In the genomic region with DNA sequence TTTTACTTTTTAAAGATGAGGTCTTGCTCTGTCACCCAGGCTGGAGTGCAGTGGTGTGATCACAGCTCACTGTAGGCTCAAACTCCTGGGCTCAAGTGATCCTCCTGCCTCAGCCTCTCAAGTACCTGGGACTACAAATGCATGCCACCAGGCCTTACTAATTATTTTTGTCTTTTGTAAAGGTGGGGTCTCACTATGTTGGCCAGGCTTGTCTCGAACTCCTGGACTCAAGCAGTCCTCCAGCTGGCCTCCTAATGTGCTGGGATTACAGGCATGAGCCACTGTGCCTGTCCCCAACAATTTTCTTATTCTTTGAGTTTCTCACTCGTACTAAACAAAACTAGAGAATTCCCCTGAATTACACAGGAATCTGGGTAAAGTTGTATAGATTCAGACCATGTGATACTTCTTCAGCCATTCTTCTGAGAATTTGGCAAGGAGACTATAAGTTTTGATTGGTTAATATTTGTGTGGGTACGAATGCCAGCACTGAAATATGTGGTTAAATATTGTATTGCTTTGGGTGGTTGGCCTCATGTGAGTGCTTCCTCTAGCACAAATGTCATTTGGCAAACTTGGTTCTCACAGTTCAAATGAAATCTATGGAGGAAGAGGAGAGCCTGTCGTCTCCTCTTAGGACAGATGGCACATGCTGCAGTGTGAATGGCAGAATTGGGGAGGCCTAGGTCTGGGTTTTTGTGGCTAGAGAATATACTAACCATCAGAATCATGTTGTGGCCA, we compare ENCODE assay signal across 22 cellular contexts.
DNase-seq lines count a peak whose midpoint lies in the region; ATAC-seq and TF ChIP-seq lines count a peak whose summit lies in the region.
"Had no signal": no experiment of that assay in that cellular context is flagged by ENCODE, and none has a peak within 500 bp of the region (broad histone marks: within the 10 kb centered on the region; RNA-seq: fewer than 3 reads in every experiment).

No MANE protein-coding gene starts in this region.

- H3K4me3 Mint-ChIP-seq in activated CD4-positive, alpha-beta memory T cell treated with anti-CD3 and anti-CD28 coated beads for 36 hours, result no peak overlapping the region
- no peak overlapping the region for H3K4me3 Mint-ChIP-seq in activated CD4-positive, alpha-beta memory T cell treated with anti-CD3 and anti-CD28 coated beads, Interleukin-2, amount 10 ng/mL, durations not matched to agents 7 days and 5 days
- peak overlapping the region in 3 of 8 donors; percentile 18 to 53 (median 31) for H3K4me3 Mint-ChIP-seq in CD4-positive, alpha-beta memory T cell
- H3K4me3 Mint-ChIP-seq in T-helper 17 cell, result no peak overlapping the region

- H3K4me1 Mint-ChIP-seq in activated CD4-positive, alpha-beta memory T cell treated with anti-CD3 and anti-CD28 coated beads for 36 hours (ENCODE audit: low read depth), result peaks cover 97% of the 10 kb centered on the region
- peaks cover 83% of the 10 kb centered on the region for H3K4me1 Mint-ChIP-seq in activated CD4-positive, alpha-beta memory T cell treated with anti-CD3 and anti-CD28 coated beads, Interleukin-2, amount 10 ng/mL, durations not matched to agents 7 days and 5 days
- peaks cover 79 to 99% (median 87%) of the 10 kb centered on the region in 4 donors for H3K4me1 Mint-ChIP-seq in CD4-positive, alpha-beta memory T cell
- peaks cover 63% of the 10 kb centered on the region for H3K4me1 Mint-ChIP-seq in T-helper 17 cell

- TF ChIP-seq CTCF in lower lobe of right lung (IDR thresholded peaks at IDR 0.05), result no peak
- TF ChIP-seq CTCF in foreskin fibroblast (IDR thresholded peaks at IDR 0.05; ENCODE audit: low read depth, low read length), result no peak

- H3K36me3 ChIP-seq in CD4-positive, alpha-beta memory T cell (ENCODE audit: insufficient read depth, low read length), result no peaks in the 10 kb centered on the region
- no peaks in the 10 kb centered on the region for H3K36me3 ChIP-seq in lower lobe of right lung
- H3K36me3 ChIP-seq: breast epithelium, MG63, suprapubic skin had no signal

- POLR2A ChIA-PET in activated CD4-positive, alpha-beta memory T cell treated with anti-CD3 and anti-CD28 coated beads for 36 hours (lab: Charles Lee), result interaction anchor here (1.7 kb wide), 1 partner anchor 24 kb away, joined by 4 read pairs; no protein-coding TSS in a partner anchor
- POLR2A ChIA-PET in activated CD4-positive, alpha-beta memory T cell treated with anti-CD3 and anti-CD28 coated beads, Interleukin-2, amount 10 ng/mL, durations not matched to agents 7 days and 5 days (lab: Charles Lee), result interaction anchor here (2.1 kb wide), 1 partner anchor 83 kb away, joined by 5 read pairs; no protein-coding TSS in a partner anchor
- POLR2A ChIA-PET in CD4-positive, alpha-beta memory T cell (lab: Charles Lee; ENCODE audit: partially characterized antibody), result no interaction called here

- DNase-seq in activated CD4-positive, alpha-beta memory T cell treated with anti-CD3 and anti-CD28 coated beads for 36 hours, result no peak
- DNase-seq in activated CD4-positive, alpha-beta memory T cell treated with anti-CD3 and anti-CD28 coated beads, Interleukin-2, amount 10 ng/mL, durations not matched to agents 7 days and 5 days, result no peak
- no peak for DNase-seq in CD4-positive, alpha-beta memory T cell
- DNase-seq in T-helper 17 cell (no peak), lower lobe of right lung (no peak), NCI-H187 (lab: John Stamatoyannopoulos, UW) (no peak), foreskin fibroblast (no peak)
- DNase-seq: amniotic stem cell; Calu3; effector CD4-positive, alpha-beta T cell; left cardiac atrium; mesenchymal stem cell; MG63; NCI-H1417; NCI-H82 had no signal

- no peaks in the 10 kb centered on the region for H3K9me3 ChIP-seq in CD4-positive, alpha-beta memory T cell (ENCODE audit: control insufficient read depth in 1 of 2, low read length in 2 of 2)
- H3K9me3 ChIP-seq in T-helper 17 cell (ENCODE audit: control insufficient read depth, low read length, poor library complexity, severe bottlenecking), result no peaks in the 10 kb centered on the region
- H3K9me3 ChIP-seq in lower lobe of right lung, result no peaks in the 10 kb centered on the region
- H3K9me3 ChIP-seq: A549, breast epithelium, MG63, suprapubic skin had no signal

- no peaks in the 10 kb centered on the region for H3K36me3 Mint-ChIP-seq in activated CD4-positive, alpha-beta memory T cell treated with anti-CD3 and anti-CD28 coated beads for 36 hours
- H3K36me3 Mint-ChIP-seq in activated CD4-positive, alpha-beta memory T cell treated with anti-CD3 and anti-CD28 coated beads, Interleukin-2, amount 10 ng/mL, durations not matched to agents 7 days and 5 days (ENCODE audit: low read depth), result peaks cover 28% of the 10 kb centered on the region
- peaks cover 6 to 20% of the 10 kb centered on the region in 2 donors for H3K36me3 Mint-ChIP-seq in CD4-positive, alpha-beta memory T cell
- H3K36me3 Mint-ChIP-seq in T-helper 17 cell (ENCODE audit: low read depth), result no peaks in the 10 kb centered on the region

- H3K4me3 ChIP-seq in CD4-positive, alpha-beta memory T cell (ENCODE audit: low read length in 2 of 2), result no peak overlapping the region
- H3K4me3 ChIP-seq in lower lobe of right lung (no peak overlapping the region), foreskin fibroblast (ENCODE audit: low read depth in 1 of 2, low read length in 2 of 2) (no peak overlapping the region)
- H3K4me3 ChIP-seq: A549, breast epithelium, MG63, skin epidermis, suprapubic skin had no signal

- no peak overlapping the region for H3K27ac ChIP-seq in CD4-positive, alpha-beta memory T cell (ENCODE audit: low read depth, low read length)
- no peak overlapping the region for H3K27ac ChIP-seq in lower lobe of right lung
- H3K27ac ChIP-seq: A549, breast epithelium, RWPE1, skin epidermis, suprapubic skin had no signal

- no peaks in the 10 kb centered on the region for H3K9me3 Mint-ChIP-seq in activated CD4-positive, alpha-beta memory T cell treated with anti-CD3 and anti-CD28 coated beads for 36 hours
- no peaks in the 10 kb centered on the region for H3K9me3 Mint-ChIP-seq in activated CD4-positive, alpha-beta memory T cell treated with anti-CD3 and anti-CD28 coated beads, Interleukin-2, amount 10 ng/mL, durations not matched to agents 7 days and 5 days
- no peaks in the 10 kb centered on the region for H3K9me3 Mint-ChIP-seq in CD4-positive, alpha-beta memory T cell

- no peak for ATAC-seq in T-helper 17 cell
- ATAC-seq in lower lobe of right lung, result peak; percentile 21 to 32
- ATAC-seq in HG03039 (IDR thresholded peaks at IDR 0.05; ENCODE audit: unreplicated experiment), result no peak
- ATAC-seq: A549, HepG2, left cardiac atrium had no signal

- no peaks in the 10 kb centered on the region for H3K27me3 Mint-ChIP-seq in activated CD4-positive, alpha-beta memory T cell treated with anti-CD3 and anti-CD28 coated beads for 36 hours
- no peaks in the 10 kb centered on the region for H3K27me3 Mint-ChIP-seq in activated CD4-positive, alpha-beta memory T cell treated with anti-CD3 and anti-CD28 coated beads, Interleukin-2, amount 10 ng/mL, durations not matched to agents 7 days and 5 days
- H3K27me3 Mint-ChIP-seq in CD4-positive, alpha-beta memory T cell, result no peaks in the 10 kb centered on the region
- no peaks in the 10 kb centered on the region for H3K27me3 Mint-ChIP-seq in T-helper 17 cell

- H3K4me1 ChIP-seq in CD4-positive, alpha-beta memory T cell (ENCODE audit: insufficient read depth, low read length), result peaks cover 96% of the 10 kb centered on the region
- peaks cover 4% of the 10 kb centered on the region for H3K4me1 ChIP-seq in lower lobe of right lung
- H3K4me1 ChIP-seq: A549, breast epithelium had no signal

- H3K27ac Mint-ChIP-seq in activated CD4-positive, alpha-beta memory T cell treated with anti-CD3 and anti-CD28 coated beads for 36 hours, result peak overlapping the region; percentile 88
- H3K27ac Mint-ChIP-seq in activated CD4-positive, alpha-beta memory T cell treated with anti-CD3 and anti-CD28 coated beads, Interleukin-2, amount 10 ng/mL, durations not matched to agents 7 days and 5 days, result no peak overlapping the region
- H3K27ac Mint-ChIP-seq in CD4-positive, alpha-beta memory T cell, result peak overlapping the region; percentile 4 to 82 (median 61)
- peak overlapping the region; percentile 39 for H3K27ac Mint-ChIP-seq in T-helper 17 cell

- CTCF ChIA-PET in activated CD4-positive, alpha-beta memory T cell treated with anti-CD3 and anti-CD28 coated beads for 36 hours (lab: Charles Lee), result interaction anchor here (1.3 to 1.7 kb wide), 2 partner anchors 10 to 104 kb away, joined by 4 to 5 read pairs; no protein-coding TSS in a partner anchor
- CTCF ChIA-PET in activated CD4-positive, alpha-beta memory T cell treated with anti-CD3 and anti-CD28 coated beads, Interleukin-2, amount 10 ng/mL, durations not matched to agents 7 days and 5 days (lab: Charles Lee), result no interaction called here
- CTCF ChIA-PET in CD4-positive, alpha-beta memory T cell (lab: Charles Lee; ENCODE audit: partially characterized antibody), result interaction anchor here (1.6 to 1.9 kb wide), 2 partner anchors 55 to 107 kb away, joined by 4 to 5 read pairs; no protein-coding TSS in a partner anchor

- intact Hi-C loops in activated CD4-positive, alpha-beta memory T cell treated with anti-CD3 and anti-CD28 coated beads for 36 hours (cut with micrococcal nuclease), result no loop called here
- intact Hi-C loops in CD4-positive, alpha-beta memory T cell (cut with micrococcal nuclease), result no loop called here
- intact Hi-C loops in lower lobe of right lung (cut with DNase I), result no loop called here

- H3K27me3 ChIP-seq in CD4-positive, alpha-beta memory T cell (ENCODE audit: insufficient read depth, low read length), result no peaks in the 10 kb centered on the region
- no peaks in the 10 kb centered on the region for H3K27me3 ChIP-seq in lower lobe of right lung (ENCODE audit: low read depth)
- H3K27me3 ChIP-seq: breast epithelium, MG63 had no signal

Comparison
In these comparisons a context has a peak if more than half of its experiments do, and no peak if none do; other contexts are left out.
1. ATAC-seq: peak in lower lobe of right lung (2 of 2); none in T-helper 17 cell (single experiment) and HG03039 (single experiment).